ENCODE assay signal across 28 cellular contexts in genomic region chr4:7350396-7350795, GRCh38.
"Had no signal": no experiment of that assay in that cellular context is flagged by ENCODE, and none has a peak within 500 bp of the region (broad histone marks: within the 10 kb centered on the region; RNA-seq: fewer than 3 reads in every experiment).

No MANE protein-coding gene starts in this region.

- H3K36me3 ChIP-seq: adrenal gland, brain microvascular endothelial cell had no signal

- H3K4me3 ChIP-seq: adrenal gland had no signal

- H3K4me1 ChIP-seq: adrenal gland had no signal

- H3K27ac ChIP-seq: adrenal gland, brain microvascular endothelial cell, KMS-11, VCaP had no signal

- H3K27me3 ChIP-seq: adrenal gland had no signal

- DNase-seq: activated B cell treated with CpG ODN at 0.5 μM for 24 hours; activated CD4-positive, alpha-beta memory T cell treated with anti-CD3 and anti-CD28 coated beads for 36 hours; activated CD4-positive, alpha-beta T cell treated with anti-CD3 and anti-CD28 coated beads for 4 hours; activated CD4-positive, alpha-beta T cell treated with anti-CD3 and anti-CD28 coated beads, Interleukin-2, amount 50 U/mL, for 1 hour; activated CD4-positive, CD25-positive, alpha-beta regulatory T cell treated with anti-CD3 and anti-CD28 coated beads, Interleukin-2, amount 50 U/mL, for 72 hours; activated CD8-positive, alpha-beta memory T cell treated with anti-CD3 and anti-CD28 coated beads, Interleukin-2, amount 50 U/mL, for 4 hours; activated gamma-delta T cell treated with Interleukin-2 at 50 U/mL for 16 hours; activated naive CD4-positive, alpha-beta T cell treated with anti-CD3 and anti-CD28 coated beads for 36 hours; activated T-cell treated with anti-CD3 and anti-CD28 coated beads for 4 hours; activated T-cell treated with anti-CD3 and anti-CD28 coated beads, Interleukin-2, amount 50 U/mL, for 4 hours; adrenal gland; aorta; brain microvascular endothelial cell; MM.1S; MV-4-11; NCI-H1092; NCI-H1436 treated with DMSO at 0.1 percent for 48 hours; NCI-H2029; NCI-H345; NCI-H524 treated with DMSO at 0.1 percent for 48 hours; SW 1271; T-helper 1 cell; T-helper 2 cell; T-helper 9 cell had no signal

- H3K9me3 ChIP-seq: adrenal gland had no signal

- ATAC-seq: activated naive CD4-positive, alpha-beta T cell treated with anti-CD3 and anti-CD28 coated beads, Interleukin-2, amount 50 U/mL, for 72 hours; activated T-cell treated with anti-CD3 and anti-CD28 coated beads, Interleukin-2, amount 50 U/mL, for 4 hours; Panc1 had no signal
